ENCODE assay signal across 11 cellular contexts in the genomic region with DNA sequence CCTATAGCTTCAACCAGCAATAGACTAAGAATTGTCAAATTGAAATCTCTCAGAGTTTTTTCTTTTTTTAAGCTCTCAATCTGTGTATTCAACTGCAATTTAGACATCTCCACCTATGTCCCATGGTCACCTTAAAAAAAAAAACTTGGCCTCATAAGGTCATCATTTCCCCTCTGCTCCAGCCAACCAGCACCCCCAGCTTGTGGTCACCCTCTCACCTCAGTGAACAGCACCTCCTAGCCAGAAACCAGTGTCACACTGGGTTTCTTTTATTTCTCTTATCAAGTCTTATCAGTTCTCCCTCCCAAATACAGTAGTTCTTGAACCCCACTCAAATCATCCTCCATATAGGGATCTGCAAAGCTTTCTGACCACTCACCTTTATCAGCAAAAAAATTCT. TPM values are rescaled to one million over a fixed set of nuclear protein-coding genes. Genes with fewer than 3 reads are reported as not detected.
DNase-seq lines count a peak whose midpoint lies in the region; ATAC-seq and TF ChIP-seq lines count a peak whose summit lies in the region.
"Had no signal": no experiment of that assay in that cellular context is flagged by ENCODE, and none has a peak within 500 bp of the region (broad histone marks: within the 10 kb centered on the region; RNA-seq: fewer than 3 reads in every experiment).

No MANE protein-coding gene starts in this region.

- H3K4me3 Mint-ChIP-seq in endodermal cell (peak overlapping the region; percentile 15), osteocyte (ENCODE audit: unreplicated experiment) (peak overlapping the region; percentile 42)

- H3K27ac ChIP-seq in DOHH2 (ENCODE audit: low read depth, low read length): no peak overlapping the region
- no peak overlapping the region for H3K27ac ChIP-seq in endodermal cell (ENCODE audit: low read depth, low read length)

- H4K20me1 ChIP-seq in DOHH2 (ENCODE audit: control insufficient read depth, insufficient read depth, low read depth, low read length): peaks cover 24% of the 10 kb centered on the region

- H3K4me3 ChIP-seq in DOHH2 (ENCODE audit: low read length) (peak overlapping the region; percentile 98), endodermal cell (ENCODE audit: low read length) (peak overlapping the region; percentile 88)

- H3K27me3 ChIP-seq in DOHH2 (ENCODE audit: control insufficient read depth, low read length) (no peaks in the 10 kb centered on the region), endodermal cell (ENCODE audit: control insufficient read depth, insufficient read depth, low read length, poor library complexity, severe bottlenecking) (no peaks in the 10 kb centered on the region)

- DNase-seq in OCI-M1 (lab: John Stamatoyannopoulos, UW): peak; percentile 63
- DNase-seq in endodermal cell: no peak
- no peak for DNase-seq in osteocyte (ENCODE audit: extremely low spot score, unreplicated experiment)
- no peak for DNase-seq in HPDE6-E6E7 (ENCODE audit: extremely low spot score)
- DNase-seq in effector CD8-positive, alpha-beta T cell (lab: John Stamatoyannopoulos, UW): no peak
- no peak for DNase-seq in activated CD8-positive, alpha-beta memory T cell treated with anti-CD3 and anti-CD28 coated beads for 24 hours
- DNase-seq: GOT3, SHP77 had no signal

- H3K36me3 Mint-ChIP-seq in endodermal cell (ENCODE audit: low read depth): no peaks in the 10 kb centered on the region
- no peaks in the 10 kb centered on the region for H3K36me3 Mint-ChIP-seq in osteocyte (ENCODE audit: unreplicated experiment)

- H3F3A ChIP-seq in DOHH2 (ENCODE audit: control insufficient read depth, insufficient read depth): peaks cover 19% of the 10 kb centered on the region; the same call in 1 of the 2 replicates

- H3K4me1 Mint-ChIP-seq in endodermal cell (peaks cover 71% of the 10 kb centered on the region), osteocyte (ENCODE audit: unreplicated experiment) (peaks cover 78% of the 10 kb centered on the region)

- peak overlapping the region; percentile 27 for H3K27ac Mint-ChIP-seq in endodermal cell
- H3K27ac Mint-ChIP-seq in osteocyte (ENCODE audit: unreplicated experiment): peak overlapping the region; percentile 70
- H3K27ac Mint-ChIP-seq: activated naive CD4-positive, alpha-beta T cell treated with anti-CD3 and anti-CD28 coated beads, Interleukin-2, amount 50 U/mL, for 72 hours had no signal

- no peak overlapping the region for H3K9ac ChIP-seq in endodermal cell (ENCODE audit: extremely low read depth, low read length, poor library complexity, severe bottlenecking)

- peaks cover 77% of the 10 kb centered on the region for H3K4me1 ChIP-seq in DOHH2 (ENCODE audit: control insufficient read depth, low read length)
- H3K4me1 ChIP-seq in endodermal cell (ENCODE audit: control insufficient read depth, insufficient read depth, low read length): peaks cover 17% of the 10 kb centered on the region

- no peak for ATAC-seq in GM19397 (IDR thresholded peaks at IDR 0.05; ENCODE audit: unreplicated experiment)
- ATAC-seq: activated naive CD4-positive, alpha-beta T cell treated with anti-CD3 and anti-CD28 coated beads, Interleukin-2, amount 50 U/mL, for 72 hours had no signal

- H3K9me2 ChIP-seq in DOHH2 (replicated peaks; ENCODE audit: control insufficient read depth, low read length): no peaks in the 10 kb centered on the region

- H3K9me3 Mint-ChIP-seq in endodermal cell (no peaks in the 10 kb centered on the region), osteocyte (ENCODE audit: unreplicated experiment) (no peaks in the 10 kb centered on the region)
- H3K9me3 Mint-ChIP-seq: activated naive CD4-positive, alpha-beta T cell treated with anti-CD3 and anti-CD28 coated beads, Interleukin-2, amount 50 U/mL, for 72 hours had no signal

- H3K79me2 ChIP-seq in DOHH2 (ENCODE audit: control insufficient read depth, low read length): peaks cover 96% of the 10 kb centered on the region

- H3K27me3 Mint-ChIP-seq in endodermal cell (ENCODE audit: insufficient read depth) (no peaks in the 10 kb centered on the region), osteocyte (ENCODE audit: unreplicated experiment) (no peaks in the 10 kb centered on the region)

- TF ChIP-seq CTCF in DOHH2 (IDR thresholded peaks at IDR 0.05; ENCODE audit: low read depth, low read length, poor library complexity, severe bottlenecking) (peak; percentile 33), endodermal cell (conservative IDR thresholded peaks at IDR 0.05) (no peak), osteocyte (IDR thresholded peaks at IDR 0.05) (no peak)

- peaks cover 68% of the 10 kb centered on the region for H3K36me3 ChIP-seq in DOHH2 (ENCODE audit: control insufficient read depth, low read length)
- no peaks in the 10 kb centered on the region for H3K36me3 ChIP-seq in endodermal cell (ENCODE audit: control insufficient read depth, insufficient read depth, low read length)

- H3K9me3 ChIP-seq in DOHH2 (ENCODE audit: control insufficient read depth, insufficient read depth, low read length): no peaks in the 10 kb centered on the region
- H3K9me3 ChIP-seq in endodermal cell (ENCODE audit: control insufficient read depth, low read length): no peaks in the 10 kb centered on the region

- H3K4me2 ChIP-seq in DOHH2 (ENCODE audit: low read length): peak overlapping the region; percentile 90

RNA-seq across cellular contexts. Expression of gene ITGB1, which starts 4.0 kb away (rescaled TPM):
- total RNA-seq in endodermal cell (100 to 1,000 TPM; 239 to 285 TPM), osteocyte (943 and 946 TPM in 2 replicates)
- 324 TPM for polyA plus RNA-seq in endodermal cell (2013, experiment 1 of 2)
- 351 TPM for polyA plus RNA-seq in endodermal cell (2013, experiment 2 of 2)
